ENCODE assay signal across 8 cellular contexts in the genomic region with DNA sequence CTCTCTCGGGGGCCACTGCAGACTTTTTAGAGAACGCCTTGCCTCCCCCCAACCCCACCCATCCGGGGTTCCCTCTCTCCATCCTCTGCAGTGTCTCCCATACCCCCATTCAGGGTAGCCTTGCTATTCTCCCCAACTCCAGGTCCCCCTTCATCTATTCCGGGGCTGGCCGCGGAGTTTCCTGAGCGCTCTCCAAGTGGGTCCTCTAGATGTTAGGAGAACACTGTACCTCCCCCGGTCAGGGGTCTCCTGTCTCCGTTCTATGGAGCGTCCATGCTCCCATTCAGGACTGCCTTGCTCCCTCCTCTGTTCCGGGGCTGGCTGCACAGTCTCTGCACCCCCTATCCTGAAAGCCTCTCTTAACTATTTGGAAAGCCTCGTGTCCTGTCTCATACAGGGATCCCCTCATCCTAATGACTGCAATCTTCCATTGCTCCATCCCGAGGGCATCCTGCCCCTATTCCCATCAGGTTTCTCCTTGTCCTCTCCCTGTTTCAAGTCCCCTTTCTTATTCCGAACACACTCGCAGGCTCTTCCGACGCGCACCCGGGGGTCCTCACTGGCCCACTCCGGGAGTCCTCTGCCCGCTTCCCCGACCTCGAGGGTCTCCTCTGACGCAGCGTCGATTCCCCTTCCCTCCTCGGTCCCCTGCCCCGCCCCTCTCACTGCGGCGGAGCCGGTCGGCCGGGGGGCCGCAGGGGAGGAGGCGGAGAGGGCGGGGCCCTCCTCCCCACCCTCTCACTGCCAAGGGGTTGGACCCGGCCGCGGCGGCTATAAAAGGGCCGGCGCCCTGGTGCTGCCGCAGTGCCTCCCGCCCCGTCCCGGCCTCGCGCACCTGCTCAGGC. TPM values are rescaled to one million over a fixed set of nuclear protein-coding genes. Genes with fewer than 3 reads are reported as not detected.
A peak's percentile ranks its signal among the peaks of the same experiment; 100 is the strongest.
DNase-seq lines count a peak whose midpoint lies in the region; ATAC-seq and TF ChIP-seq lines count a peak whose summit lies in the region.

A gene with protein sequence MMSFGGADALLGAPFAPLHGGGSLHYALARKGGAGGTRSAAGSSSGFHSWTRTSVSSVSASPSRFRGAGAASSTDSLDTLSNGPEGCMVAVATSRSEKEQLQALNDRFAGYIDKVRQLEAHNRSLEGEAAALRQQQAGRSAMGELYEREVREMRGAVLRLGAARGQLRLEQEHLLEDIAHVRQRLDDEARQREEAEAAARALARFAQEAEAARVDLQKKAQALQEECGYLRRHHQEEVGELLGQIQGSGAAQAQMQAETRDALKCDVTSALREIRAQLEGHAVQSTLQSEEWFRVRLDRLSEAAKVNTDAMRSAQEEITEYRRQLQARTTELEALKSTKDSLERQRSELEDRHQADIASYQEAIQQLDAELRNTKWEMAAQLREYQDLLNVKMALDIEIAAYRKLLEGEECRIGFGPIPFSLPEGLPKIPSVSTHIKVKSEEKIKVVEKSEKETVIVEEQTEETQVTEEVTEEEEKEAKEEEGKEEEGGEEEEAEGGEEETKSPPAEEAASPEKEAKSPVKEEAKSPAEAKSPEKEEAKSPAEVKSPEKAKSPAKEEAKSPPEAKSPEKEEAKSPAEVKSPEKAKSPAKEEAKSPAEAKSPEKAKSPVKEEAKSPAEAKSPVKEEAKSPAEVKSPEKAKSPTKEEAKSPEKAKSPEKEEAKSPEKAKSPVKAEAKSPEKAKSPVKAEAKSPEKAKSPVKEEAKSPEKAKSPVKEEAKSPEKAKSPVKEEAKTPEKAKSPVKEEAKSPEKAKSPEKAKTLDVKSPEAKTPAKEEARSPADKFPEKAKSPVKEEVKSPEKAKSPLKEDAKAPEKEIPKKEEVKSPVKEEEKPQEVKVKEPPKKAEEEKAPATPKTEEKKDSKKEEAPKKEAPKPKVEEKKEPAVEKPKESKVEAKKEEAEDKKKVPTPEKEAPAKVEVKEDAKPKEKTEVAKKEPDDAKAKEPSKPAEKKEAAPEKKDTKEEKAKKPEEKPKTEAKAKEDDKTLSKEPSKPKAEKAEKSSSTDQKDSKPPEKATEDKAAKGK (plus strand): TSS at position 802 of the 845 bp plus-strand sequence. CDS start 45 bp downstream, outside the sequence.

- H3K4me3 Mint-ChIP-seq in chondrocyte (ENCODE audit: unreplicated experiment): peak within 1 kb of the TSS; percentile 67

- H3K36me3 ChIP-seq in osteoblast (ENCODE audit: insufficient read depth, low read length): no peaks in the 10 kb centered on the region
- no peaks in the 10 kb centered on the region for H3K36me3 ChIP-seq in left lung

- H3K4me3 ChIP-seq in osteoblast (ENCODE audit: insufficient read depth, low read length): peak within 1 kb of the TSS; percentile 28
- peak within 1 kb of the TSS in 1 of 2 donors; percentile 23 for H3K4me3 ChIP-seq in left lung

- H3K36me3 Mint-ChIP-seq in chondrocyte (ENCODE audit: low read depth): peaks cover 1% of the 10 kb centered on the region

- H3K9me3 Mint-ChIP-seq in chondrocyte (ENCODE audit: low read depth): no peaks in the 10 kb centered on the region

- no peaks in the 10 kb centered on the region for H3K4me1 ChIP-seq in osteoblast (ENCODE audit: insufficient read depth, low read length)
- H3K4me1 ChIP-seq in left lung: peaks cover 0 to 19% of the 10 kb centered on the region in 2 donors

- no peak for ATAC-seq in HG02759 (IDR thresholded peaks at IDR 0.05; ENCODE audit: unreplicated experiment)
- no peak for ATAC-seq in left lung

- no peaks in the 10 kb centered on the region for H3K9me3 ChIP-seq in osteoblast (ENCODE audit: low read depth, low read length)
- H3K9me3 ChIP-seq in left lung: no peaks in the 10 kb centered on the region

- H3K79me2 ChIP-seq in osteoblast (ENCODE audit: insufficient read depth, low read length): no peaks in the 10 kb centered on the region

- no peak for TF ChIP-seq CTCF in chondrocyte (IDR thresholded peaks at IDR 0.05)
- TF ChIP-seq CTCF in osteoblast (IDR thresholded peaks at IDR 0.05; ENCODE audit: extremely low read depth, low read depth, low read length): no peak
- no peak for TF ChIP-seq CTCF in left lung (IDR thresholded peaks at IDR 0.05)

- H3K27me3 ChIP-seq in osteoblast (ENCODE audit: insufficient read depth, low read length) (peaks cover 62% of the 10 kb centered on the region), left lung (peaks cover 41 to 71% of the 10 kb centered on the region in 2 donors)

- intact Hi-C loops in left lung (cut with DNase I): no loop called here

- H4K20me1 ChIP-seq in osteoblast (ENCODE audit: insufficient read depth, low read length): no peaks in the 10 kb centered on the region

- H3K4me1 Mint-ChIP-seq in chondrocyte (ENCODE audit: low read depth): peaks cover 22% of the 10 kb centered on the region

- peaks cover 38% of the 10 kb centered on the region for H3K27me3 Mint-ChIP-seq in chondrocyte (ENCODE audit: low read depth)

- H3K4me2 ChIP-seq in osteoblast (ENCODE audit: insufficient read depth, low read length): no peak within 1 kb of the TSS

- no peak within 1 kb of the TSS for H2AFZ ChIP-seq in osteoblast (ENCODE audit: low read length)

- DNase-seq in DMS153 (lab: John Stamatoyannopoulos, UW) (peak; percentile 34), NCI-H1694 (lab: John Stamatoyannopoulos, UW) (peak; percentile 72), chondrocyte (ENCODE audit: low spot score) (no peak), osteoblast (ENCODE audit: insufficient read length, low spot score, missing footprints) (peak; percentile 79), NCI-H1048 (lab: John Stamatoyannopoulos, UW) (no peak), superior temporal gyrus (ENCODE audit: extremely low spot score) (no peak), left lung (no peak)

- no peak within 1 kb of the TSS for H3K27ac Mint-ChIP-seq in chondrocyte (ENCODE audit: unreplicated experiment)

- no peak within 1 kb of the TSS for H3K27ac ChIP-seq in osteoblast (ENCODE audit: low read depth, low read length)
- no peak within 1 kb of the TSS for H3K27ac ChIP-seq in left lung

RNA-seq across cellular contexts. Expression of the gene that starts here (rescaled TPM):
- 2.8 to 3.5 TPM (median 2.9 TPM) in 3 replicates for total RNA-seq in chondrocyte
- total RNA-seq in osteoblast: under 0.01 and 0.36 TPM in 2 replicates
- total RNA-seq in left lung: under 1 TPM; 0.55 to 0.58 TPM

Comparison
In these comparisons a context has a peak if more than half of its experiments do, and no peak if none do; other contexts are left out.
1. Peak in DNase-seq and H3K4me3 ChIP-seq in osteoblast; RNA of the gene not detected or under 1 TPM.
2. DNase-seq: peak in DMS153 (single experiment) and NCI-H1694 (single experiment); none in chondrocyte (single experiment), NCI-H1048 (single experiment), superior temporal gyrus (single experiment) and left lung (0 of 2).